In the genomic region with DNA sequence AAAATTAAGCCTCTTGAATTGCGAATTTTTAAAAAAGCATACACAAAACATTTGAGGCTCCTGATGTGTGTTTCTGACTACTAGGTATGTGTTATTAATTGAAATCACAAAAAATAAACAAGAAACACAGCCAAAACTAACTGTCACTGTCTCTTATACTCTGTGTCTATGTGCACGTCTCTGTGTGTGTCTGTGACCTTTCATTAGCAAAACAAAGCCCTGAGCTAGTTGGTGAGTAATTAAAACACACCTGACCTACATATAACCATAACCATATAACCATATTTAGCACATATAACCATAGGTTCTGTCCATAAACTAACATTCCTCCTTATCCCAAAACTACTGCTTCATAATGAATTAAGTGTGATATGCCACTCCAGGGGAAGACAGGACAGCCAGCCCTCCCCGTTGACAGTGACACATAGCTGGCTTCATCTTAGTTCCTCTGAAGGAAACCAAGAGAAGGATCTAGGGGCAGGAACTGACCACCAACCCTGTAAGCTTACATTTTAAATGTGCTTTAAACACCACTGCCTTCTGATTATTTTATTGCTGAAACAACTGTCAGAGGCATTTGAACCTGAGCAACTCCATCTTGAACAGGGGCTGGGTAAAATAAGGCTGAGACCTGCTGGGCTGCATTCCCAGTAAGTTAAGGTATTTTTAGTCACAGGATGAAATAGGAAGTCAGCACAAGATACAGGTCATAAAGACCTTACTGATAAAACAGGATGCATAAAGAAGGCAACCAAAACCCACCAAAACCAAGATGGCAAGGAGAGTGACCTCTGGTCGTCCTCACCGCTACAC, we compare ENCODE assay signal across 11 cellular contexts.
DNase-seq lines count a peak whose midpoint lies in the region; ATAC-seq, FAIRE-seq and TF ChIP-seq lines count a peak whose summit lies in the region.
"Had no signal": no experiment of that assay in that cellular context is flagged by ENCODE, and none has a peak within 500 bp of the region (broad histone marks: within the 10 kb centered on the region; RNA-seq: fewer than 3 reads in every experiment).

No MANE protein-coding gene starts in this region.

- H3K4me3 ChIP-seq in WERI-Rb-1 (ENCODE audit: low read depth, low read length) (no peak overlapping the region), kidney (ENCODE audit: low read length in 2 of 2) (no peak overlapping the region), spleen (no peak overlapping the region)

- H3K4me1 Mint-ChIP-seq in nephron progenitor cell, result peaks cover 44% of the 10 kb centered on the region

- H3K27me3 Mint-ChIP-seq in nephron progenitor cell (ENCODE audit: low read depth, poor library complexity), result no peaks in the 10 kb centered on the region
- H3K27me3 Mint-ChIP-seq: activated CD4-positive, alpha-beta T cell treated with anti-CD3 and anti-CD28 coated beads, Interleukin-2, amount 10 ng/mL, durations not matched to agents 7 days and 5 days had no signal

- no peak overlapping the region for H3K9ac ChIP-seq in kidney (ENCODE audit: low read length in 2 of 2)

- H3K27ac ChIP-seq in WERI-Rb-1 (peak overlapping the region; percentile 78), kidney (ENCODE audit: low read depth in 2 of 2, low read length in 2 of 2) (peak overlapping the region; percentile 34 to 43), spleen (peak overlapping the region in 7 of 8 donors; percentile 9 to 77 (median 60))

- TF ChIP-seq CTCF in WERI-Rb-1 (IDR thresholded peaks at IDR 0.05; ENCODE audit: low read depth, low read length) (no peak), kidney (IDR thresholded peaks at IDR 0.05; ENCODE audit: borderline replicate concordance, extremely low read depth, insufficient read depth) (no peak), spleen (IDR thresholded peaks at IDR 0.05 in 8 of 11, conservative IDR thresholded peaks at IDR 0.05 in 3 of 11) (no peak), nephron progenitor cell (IDR thresholded peaks at IDR 0.05) (no peak)

- no peak for ATAC-seq in GM18517 (IDR thresholded peaks at IDR 0.05; ENCODE audit: unreplicated experiment)

- 76 to 84% (median 80%) methylated on average over 5 of the region's 5 CpGs for WGBS in spleen, 5 donors

- no peak overlapping the region for H3K27ac Mint-ChIP-seq in nephron progenitor cell

- intact Hi-C loops in kidney (cut with DNase I) (no loop called here), spleen (cut with DNase I; ENCODE audit: low total_unique reads) (no loop called here)

- H3K36me3 ChIP-seq in WERI-Rb-1 (peaks cover 6% of the 10 kb centered on the region), kidney (ENCODE audit: control insufficient read depth in 1 of 2, insufficient read depth in 2 of 2, low read length in 2 of 2) (no peaks in the 10 kb centered on the region), spleen (peaks cover 0 to 6% (median 0%) of the 10 kb centered on the region in 6 donors)

- TF ChIP-seq POLR2A in spleen (IDR thresholded peaks at IDR 0.05), result no peak

- H3K9me3 Mint-ChIP-seq in nephron progenitor cell, result no peaks in the 10 kb centered on the region
- H3K9me3 Mint-ChIP-seq: activated CD4-positive, alpha-beta T cell treated with anti-CD3 and anti-CD28 coated beads, Interleukin-2, amount 10 ng/mL, durations not matched to agents 7 days and 5 days had no signal

- DNase-seq in HTR-8/SVneo (ENCODE audit: insufficient read length, low spot score) (no peak), WERI-Rb-1 (no peak), kidney (no peak), spleen (no peak), mesenteric fat pad (ENCODE audit: low spot score) (no peak), nephron progenitor cell (no peak)
- no peak for DNase-seq in stimulated activated naive CD4-positive, alpha-beta T cell (lab: John Stamatoyannopoulos, UW)
- DNase-seq: activated CD4-positive, alpha-beta T cell treated with anti-CD3 and anti-CD28 coated beads, Interleukin-2, amount 10 ng/mL, durations not matched to agents 7 days and 5 days; NCI-H2171 treated with DMSO at 0.1 percent for 48 hours; SIG-M5 had no signal

- H3K9me3 ChIP-seq in WERI-Rb-1 (ENCODE audit: severe bottlenecking) (no peaks in the 10 kb centered on the region), kidney (ENCODE audit: control insufficient read depth in 1 of 2, low read length in 2 of 2) (no peaks in the 10 kb centered on the region), spleen (no peaks in the 10 kb centered on the region)

- H3K27me3 ChIP-seq in WERI-Rb-1 (ENCODE audit: insufficient read depth, low read depth, severe bottlenecking) (no peaks in the 10 kb centered on the region), spleen (replicated peaks in 1 of 7) (no peaks in the 10 kb centered on the region)

- no peak overlapping the region for H3K4me3 Mint-ChIP-seq in nephron progenitor cell

- H3K4me1 ChIP-seq in kidney (ENCODE audit: control insufficient read depth in 1 of 2, insufficient read depth in 1 of 2, low read depth in 1 of 2, low read length in 2 of 2), result peaks cover 24 to 32% of the 10 kb centered on the region in 2 donors
- peaks cover 23 to 83% (median 58%) of the 10 kb centered on the region in 6 donors for H3K4me1 ChIP-seq in spleen

- FAIRE-seq in HTR-8/SVneo (lab: Jason Lieb, UNC) (peak; percentile 98), kidney (lab: Jason Lieb, UNC) (no peak)

- H3K36me3 Mint-ChIP-seq in nephron progenitor cell (ENCODE audit: low read depth), result peaks cover 12% of the 10 kb centered on the region
